ENCODE assay signal across 8 cellular contexts in the genomic region with DNA sequence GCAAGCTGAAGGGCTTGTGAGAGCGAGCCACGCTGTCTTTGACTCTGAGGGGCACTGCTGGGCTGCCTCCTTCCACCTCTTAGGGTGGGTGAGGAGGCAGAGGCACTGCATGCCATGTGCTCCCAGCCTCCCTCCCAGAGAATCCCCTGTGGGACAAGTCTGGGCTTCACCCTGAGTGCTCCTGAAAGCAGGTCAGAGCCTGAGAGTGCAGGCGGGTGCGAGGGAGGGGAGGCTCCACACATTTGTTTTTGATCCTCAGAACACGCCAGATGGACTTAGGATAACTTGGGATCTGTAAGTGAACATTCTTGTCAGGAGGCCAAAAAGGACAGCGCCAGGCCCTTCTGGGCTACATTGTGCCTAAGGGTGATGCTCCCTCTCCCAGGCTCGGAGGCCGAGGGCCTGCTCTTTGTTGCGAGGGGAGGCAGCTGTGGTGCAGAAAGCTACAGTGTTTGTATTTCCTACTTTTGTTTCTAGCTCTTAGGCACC.
DNase-seq lines count a peak whose midpoint lies in the region; ATAC-seq, FAIRE-seq and TF ChIP-seq lines count a peak whose summit lies in the region.

No MANE protein-coding gene starts in this region.

- H3K4me1 ChIP-seq in HepG2 (ENCODE audit: insufficient read depth, low read length) (peaks cover 14% of the 10 kb centered on the region), right lobe of liver (no peaks in the 10 kb centered on the region), duodenal mucosa (ENCODE audit: control insufficient read depth in 1 of 2, insufficient read depth in 2 of 2, low read length in 2 of 2) (no peaks in the 10 kb centered on the region), aorta (ENCODE audit: control insufficient read depth in 1 of 2, insufficient read depth in 2 of 2, low read length in 2 of 2) (no peaks in the 10 kb centered on the region)

- H3K27ac ChIP-seq in HepG2 (ENCODE audit: extremely low read length, insufficient read depth, low read length) (no peak overlapping the region), right lobe of liver (no peak overlapping the region), duodenal mucosa (ENCODE audit: low read depth, low read length) (peak overlapping the region; percentile 54), aorta (ENCODE audit: low read depth in 1 of 2, low read length in 2 of 2) (peak overlapping the region in 1 of 2 donors; percentile 28)

- no peak overlapping the region for H2AFZ ChIP-seq in HepG2 (ENCODE audit: low read length)

- H4K20me1 ChIP-seq in HepG2 (ENCODE audit: insufficient read depth, low read length) = no peaks in the 10 kb centered on the region

- CTCF ChIA-PET in HepG2 (lab: Yijun Ruan, JAX; ENCODE audit: low intra/inter-chr PET ratio, low total read pairs) = no interaction called here

- H3K4me2 ChIP-seq in HepG2 (ENCODE audit: low read depth, low read length) = peak overlapping the region; percentile 34

- no TSS peak for BruUV-seq in HepG2 (replicated peaks; lab: Mats Ljungman, UMichigan)

- intact Hi-C loops in HepG2 (cut with micrococcal nuclease; ENCODE audit: unreplicated experiment) (no loop called here), right lobe of liver (cut with DNase I) (no loop called here), aorta (cut with DNase I) (no loop called here)

- FAIRE-seq in HepG2 (lab: Jason Lieb, UNC) = no peak

- H3K9me3 ChIP-seq in HepG2 (ENCODE audit: low read length) = no peaks in the 10 kb centered on the region
- no peaks in the 10 kb centered on the region for H3K9me3 ChIP-seq in right lobe of liver
- no peaks in the 10 kb centered on the region for H3K9me3 ChIP-seq in duodenal mucosa (ENCODE audit: control insufficient read depth in 1 of 2, low read length in 2 of 2)
- H3K9me3 ChIP-seq in aorta (ENCODE audit: control insufficient read depth, low read length) = no peaks in the 10 kb centered on the region

- H3K9ac ChIP-seq in HepG2 (ENCODE audit: insufficient read depth, low read depth, low read length) (0 out of 2 replicates have a peak overlapping the region, but pooled peaks have one; percentile 17), duodenal mucosa (ENCODE audit: low read depth in 1 of 2, low read length in 2 of 2) (no peak overlapping the region)

- TF ChIP-seq POLR2A in HepG2 (IDR thresholded peaks at IDR 0.05; ENCODE audit: insufficient read depth in 1 of 2, low read depth in 2 of 2, low read length in 2 of 2) = no peak
- TF ChIP-seq POLR2A in right lobe of liver (IDR thresholded peaks at IDR 0.05) = no peak

- H3K4me3 ChIP-seq in HepG2 (replicated peaks in 1 of 3; ENCODE audit: insufficient read depth in 1 of 3, low read depth in 2 of 3, low read length in 3 of 3) (peak overlapping the region in 1 of 3 experiments; percentile 33; a peak in 1 of 6 replicates), right lobe of liver (no peak overlapping the region), duodenal mucosa (ENCODE audit: low read depth in 1 of 2, low read length in 2 of 2) (no peak overlapping the region), aorta (ENCODE audit: low read length in 2 of 2) (no peak overlapping the region)

- peak; percentile 58 for ATAC-seq in HepG2
- no peak for ATAC-seq in right lobe of liver
- peak; percentile 22 for ATAC-seq in aorta (ENCODE audit: low FRiP score)
- ATAC-seq in HG02870 (IDR thresholded peaks at IDR 0.05; ENCODE audit: unreplicated experiment) = no peak
- no peak for ATAC-seq in GM21367 (IDR thresholded peaks at IDR 0.05; ENCODE audit: unreplicated experiment)
- ATAC-seq in GM19452 (IDR thresholded peaks at IDR 0.05; ENCODE audit: unreplicated experiment) = no peak

- in situ Hi-C loops in HepG2 (cut with HindIII; ENCODE audit: extremely low pct_ligation_motif_present, low pct_unique_long_range_greater_than_20kb) = no loop called here

- no peak for DNase-seq in HepG2 (ENCODE audit: low spot score)
- DNase-seq in right lobe of liver = no peak
- DNase-seq in mucosa of gallbladder (ENCODE audit: low spot score) = peak; percentile 13
- peak in 1 of 2 donors; percentile 51 for DNase-seq in aorta

- TF ChIP-seq RAD21 in HepG2 (CRISPR knock-in tag; IDR thresholded peaks at IDR 0.05) = no peak

- POLR2A ChIA-PET in HepG2 (lab: Yijun Ruan, JAX) = no interaction called here

- no peaks in the 10 kb centered on the region for H3K36me3 ChIP-seq in HepG2 (replicated peaks in 1 of 2; ENCODE audit: control insufficient read depth in 1 of 2, insufficient read depth in 2 of 2, low read length in 2 of 2)
- no peaks in the 10 kb centered on the region for H3K36me3 ChIP-seq in right lobe of liver
- H3K36me3 ChIP-seq in duodenal mucosa (ENCODE audit: control insufficient read depth in 1 of 2, insufficient read depth in 2 of 2, low read length in 2 of 2) = no peaks in the 10 kb centered on the region
- H3K36me3 ChIP-seq in aorta (ENCODE audit: control insufficient read depth in 1 of 2, insufficient read depth in 2 of 2, low read length in 1 of 2) = no peaks in the 10 kb centered on the region

- TF ChIP-seq EP300 in HepG2 (IDR thresholded peaks at IDR 0.05; ENCODE audit: low read depth in 2 of 2, low read length in 2 of 2) = no peak
- TF ChIP-seq EP300 in HepG2 (CRISPR knock-in tag; IDR thresholded peaks at IDR 0.05; ENCODE audit: borderline replicate concordance) = no peak

- 24% methylated on average over 6 of the region's 9 CpGs for WGBS in HepG2 (ENCODE audit: low lambda C conversion rate)
- WGBS in right lobe of liver (ENCODE audit: insufficient coverage, low coverage, low lambda C conversion rate, missing lambda C conversion rate) = 69% methylated on average over 6 of the region's 9 CpGs
- 54 to 66% methylated on average over 9 of the region's 9 CpGs for WGBS in aorta, 2 donors

- H3K79me2 ChIP-seq in HepG2 (ENCODE audit: insufficient read depth, low read length) = no peaks in the 10 kb centered on the region

- TF ChIP-seq CTCF in HepG2 (CRISPR knock-in tag; IDR thresholded peaks at IDR 0.05) (no peak), right lobe of liver (IDR thresholded peaks at IDR 0.05) (no peak)

- peaks cover 2 to 4% of the 10 kb centered on the region in 2 experiments; a peak in 3 of 5 replicates for H3K27me3 ChIP-seq in HepG2 (ENCODE audit: control insufficient read depth in 1 of 2, insufficient read depth in 2 of 2, low read length in 2 of 2)
- H3K27me3 ChIP-seq in right lobe of liver = no peaks in the 10 kb centered on the region
- no peaks in the 10 kb centered on the region for H3K27me3 ChIP-seq in duodenal mucosa (ENCODE audit: control insufficient read depth in 1 of 2, insufficient read depth in 2 of 2, low read length in 2 of 2)
- no peaks in the 10 kb centered on the region for H3K27me3 ChIP-seq in aorta (ENCODE audit: control insufficient read depth in 1 of 2, insufficient read depth in 2 of 2, low read length in 1 of 2)

TF ChIP-seq in HepG2, 621 proteins besides CTCF, POLR2A, EP300 and RAD21 (continues in another document):
- TF ChIP-seq MYNN (CRISPR knock-in tag; IDR thresholded peaks at IDR 0.05; ENCODE audit: low read depth) (no peak), RBFOX2 (IDR thresholded peaks at IDR 0.05; ENCODE audit: low read depth, low read length) (no peak), ZNF687 (CRISPR knock-in tag; IDR thresholded peaks at IDR 0.05) (peak; percentile 27), MTA1 (CRISPR knock-in tag; IDR thresholded peaks at IDR 0.05; ENCODE audit: borderline replicate concordance) (no peak), ZNF451 (CRISPR knock-in tag; IDR thresholded peaks at IDR 0.05) (no peak), SP1 (IDR thresholded peaks at IDR 0.05) (no peak), SP1 (CRISPR knock-in tag; IDR thresholded peaks at IDR 0.05) (no peak), ZIK1 (CRISPR knock-in tag; IDR thresholded peaks at IDR 0.05; ENCODE audit: borderline replicate concordance, low read depth) (no peak), SUZ12 (IDR thresholded peaks at IDR 0.05; ENCODE audit: low read depth, low read length) (no peak)
- TF ChIP-seq, protein P1, sequence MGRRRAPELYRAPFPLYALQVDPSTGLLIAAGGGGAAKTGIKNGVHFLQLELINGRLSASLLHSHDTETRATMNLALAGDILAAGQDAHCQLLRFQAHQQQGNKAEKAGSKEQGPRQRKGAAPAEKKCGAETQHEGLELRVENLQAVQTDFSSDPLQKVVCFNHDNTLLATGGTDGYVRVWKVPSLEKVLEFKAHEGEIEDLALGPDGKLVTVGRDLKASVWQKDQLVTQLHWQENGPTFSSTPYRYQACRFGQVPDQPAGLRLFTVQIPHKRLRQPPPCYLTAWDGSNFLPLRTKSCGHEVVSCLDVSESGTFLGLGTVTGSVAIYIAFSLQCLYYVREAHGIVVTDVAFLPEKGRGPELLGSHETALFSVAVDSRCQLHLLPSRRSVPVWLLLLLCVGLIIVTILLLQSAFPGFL (CRISPR knock-in tag; IDR thresholded peaks at IDR 0.05) = no peak

Comparison
In these comparisons a context has a peak if more than half of its experiments do, and no peak if none do; other contexts are left out.
1. ATAC-seq: peak in HepG2 (single experiment) and aorta (single experiment); none in right lobe of liver (0 of 4), HG02870 (single experiment), GM21367 (single experiment) and GM19452 (single experiment).